ENCODE assay signal across 19 cellular contexts in the genomic region with DNA sequence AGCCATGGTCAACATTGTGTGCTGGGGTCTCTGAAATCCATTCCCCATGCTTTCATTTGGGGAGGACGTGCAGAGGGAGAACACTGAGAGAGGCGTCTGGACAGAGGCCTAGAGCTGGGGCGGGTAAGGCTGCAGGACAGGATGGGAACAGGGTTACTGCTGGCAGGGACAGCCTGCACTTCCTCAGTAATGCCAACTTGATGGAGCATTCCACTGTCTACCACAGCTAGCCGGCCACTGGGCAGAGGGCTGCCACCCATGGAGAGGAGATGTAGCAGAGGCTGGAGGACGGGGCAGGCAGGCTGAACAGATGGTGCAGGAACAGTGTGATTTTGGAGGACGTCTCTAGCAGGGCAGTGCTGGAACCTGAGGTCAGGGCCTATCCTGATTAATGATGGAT. TPM values are rescaled to one million over a fixed set of nuclear protein-coding genes. Genes with fewer than 3 reads are reported as not detected.
A peak's percentile ranks its signal among the peaks of the same experiment; 100 is the strongest.
DNase-seq lines count a peak whose midpoint lies in the region; ATAC-seq, FAIRE-seq and TF ChIP-seq lines count a peak whose summit lies in the region.
"Had no signal": no experiment of that assay in that cellular context is flagged by ENCODE, and none has a peak within 500 bp of the region (broad histone marks: within the 10 kb centered on the region; RNA-seq: fewer than 3 reads in every experiment).

No MANE protein-coding gene starts in this region.

- peak overlapping the region; percentile 65 for H3K27ac ChIP-seq in right cardiac atrium (ENCODE audit: low read length)
- peak overlapping the region; percentile 95 to 98 for H3K27ac ChIP-seq in thoracic aorta
- H3K27ac ChIP-seq: breast epithelium, left lung had no signal

- no peaks in the 10 kb centered on the region for H3K9me3 ChIP-seq in right cardiac atrium (ENCODE audit: control insufficient read depth, low read length)
- H3K9me3 ChIP-seq in thoracic aorta, result no peaks in the 10 kb centered on the region
- H3K9me3 ChIP-seq: breast epithelium, left lung had no signal

- intact Hi-C loops in right cardiac atrium (cut with DNase I), result no loop called here

- peaks cover 20% of the 10 kb centered on the region for H3K4me1 ChIP-seq in right cardiac atrium (ENCODE audit: control insufficient read depth, insufficient read depth, low read length)
- peaks cover 36 to 55% of the 10 kb centered on the region in 2 donors for H3K4me1 ChIP-seq in thoracic aorta (ENCODE audit: control insufficient read depth in 1 of 2, low read depth in 2 of 2)

- no peak for TF ChIP-seq CTCF in thoracic aorta (IDR thresholded peaks at IDR 0.05)

- no peaks in the 10 kb centered on the region for H3K27me3 ChIP-seq in right cardiac atrium (ENCODE audit: control insufficient read depth, insufficient read depth)
- H3K27me3 ChIP-seq in thoracic aorta (replicated peaks; ENCODE audit: insufficient read depth), result no peaks in the 10 kb centered on the region
- H3K27me3 ChIP-seq: breast epithelium, left lung had no signal

- no peaks in the 10 kb centered on the region for H3K36me3 ChIP-seq in thoracic aorta
- H3K36me3 ChIP-seq: breast epithelium, left lung had no signal

- DNase-seq in HTR-8/SVneo (ENCODE audit: insufficient read length, low spot score) (no peak), cerebellar cortex (ENCODE audit: low spot score) (peak; percentile 93), right cardiac atrium (peak in 1 of 3 donors; percentile 56), thoracic aorta (ENCODE audit: low spot score) (no peak), NCI-H187 treated with DMSO at 0.1 percent for 48 hours (lab: John Stamatoyannopoulos, UW) (no peak), HPDE6-E6E7 (ENCODE audit: extremely low spot score) (no peak)
- DNase-seq: activated CD4-positive, alpha-beta T cell treated with anti-CD3 and anti-CD28 coated beads, Interleukin-2, amount 50 U/mL, for 4 hours; activated T-cell treated with anti-CD3 and anti-CD28 coated beads, Interleukin-2, amount 50 U/mL, for 1 hour; DMS 273 treated with DMSO at 0.1 percent for 48 hours; effector CD4-positive, alpha-beta T cell; left lung; naive thymus-derived CD4-positive, alpha-beta T cell; NCI-H2107; NCI-H69; SW 1271 had no signal

- 72% methylated on average over 6 of the region's 6 CpGs for WGBS in right cardiac atrium

- peak in 1 of 2 donors; percentile 38 for ATAC-seq in right cardiac atrium
- no peak for ATAC-seq in thoracic aorta (ENCODE audit: insufficient number of reproducible peaks, low FRiP score, low read depth)
- no peak for ATAC-seq in GM21390 (IDR thresholded peaks at IDR 0.05; ENCODE audit: unreplicated experiment)
- ATAC-seq: activated naive CD4-positive, alpha-beta T cell treated with anti-CD3 and anti-CD28 coated beads, Interleukin-2, amount 50 U/mL, for 72 hours; HepG2; left lung; naive thymus-derived CD4-positive, alpha-beta T cell had no signal

- peak; percentile 26 for FAIRE-seq in HTR-8/SVneo (lab: Jason Lieb, UNC)
- FAIRE-seq: HepG2 had no signal

- H3K4me3 ChIP-seq in right cardiac atrium (ENCODE audit: low read length) (no peak overlapping the region), thoracic aorta (no peak overlapping the region)
- H3K4me3 ChIP-seq: breast epithelium, left lung had no signal

RNA-seq across cellular contexts. Expression of gene MRPL33, which starts 29.3 kb away (rescaled TPM):
- total RNA-seq in right cardiac atrium (100 to 1,000 TPM; 242 to 308 (median 274) TPM), thoracic aorta (100 to 1,000 TPM in 1 of 2 donors, 10 to 100 TPM in 1; 99.5 to 118 TPM)
- polyA plus RNA-seq in right cardiac atrium, result 596 TPM
